ENCODE assay signal across 1 cellular context in genomic region chr1:40058453-40059291, GRCh38.
TF ChIP-seq lines count a peak whose summit lies in the region.

No MANE protein-coding gene starts in this region.

TF ChIP-seq in GM12878, 131 proteins besides CTCF, POLR2A, EP300 and RAD21 (continued from another document):
- TF ChIP-seq ZBTB33 (IDR thresholded peaks at IDR 0.05) (no peak), EGR1 (IDR thresholded peaks at IDR 0.05; ENCODE audit: borderline replicate concordance in 1 of 2, low read depth in 2 of 2, low read length in 2 of 2) (no peak), CHD4 (IDR thresholded peaks at IDR 0.05) (no peak), NRF1 (conservative IDR thresholded peaks at IDR 0.05; ENCODE audit: low read depth, low read length) (no peak), BACH1 (IDR thresholded peaks at IDR 0.05; ENCODE audit: borderline replicate concordance) (no peak), PKNOX1 (IDR thresholded peaks at IDR 0.05) (no peak), BCLAF1 (IDR thresholded peaks at IDR 0.05) (no peak), DPF2 (IDR thresholded peaks at IDR 0.05) (no peak)
